Comparison of ENCODE assay signal across 17 cellular contexts in the genomic region with DNA sequence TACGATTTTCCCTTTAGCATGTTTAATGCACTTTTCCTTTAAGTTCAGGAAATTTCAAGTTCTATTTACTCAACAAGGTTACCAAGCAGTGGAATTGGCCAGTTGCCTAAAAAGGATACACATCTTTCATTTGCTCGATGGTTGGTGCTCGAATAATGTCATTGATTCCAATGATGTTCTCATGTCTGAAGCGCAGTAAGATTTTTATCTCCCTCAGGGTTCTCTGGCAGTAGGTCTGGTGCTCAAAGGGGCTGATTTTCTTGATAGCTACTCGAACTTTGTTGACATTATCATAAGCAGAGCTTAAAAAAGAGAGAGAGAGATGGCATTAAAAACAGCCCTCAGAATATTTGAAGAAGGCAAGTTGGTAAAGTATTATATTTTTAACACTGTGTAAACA. TPM values are rescaled to one million over a fixed set of nuclear protein-coding genes. Genes with fewer than 3 reads are reported as not detected.
DNase-seq lines count a peak whose midpoint lies in the region; TF ChIP-seq lines count a peak whose summit lies in the region.
"Had no signal": no experiment of that assay in that cellular context is flagged by ENCODE, and none has a peak within 500 bp of the region (broad histone marks: within the 10 kb centered on the region; RNA-seq: fewer than 3 reads in every experiment).

No MANE protein-coding gene starts in this region.

- no peak overlapping the region for H3K4me3 Mint-ChIP-seq in nephron
- H3K4me3 Mint-ChIP-seq: activated B cell treated with CpG ODN at 0.5 μM for 24 hours had no signal

- CTCF ChIA-PET in GM10248 (lab: Yijun Ruan, JAX), result no interaction called here

- H3K36me3 ChIP-seq in uterus, result no peaks in the 10 kb centered on the region

- peaks cover 29% of the 10 kb centered on the region for H3K4me1 Mint-ChIP-seq in nephron

- no peaks in the 10 kb centered on the region for H3K27me3 Mint-ChIP-seq in nephron (ENCODE audit: low read depth)
- H3K27me3 Mint-ChIP-seq: activated B cell treated with CpG ODN at 0.5 μM for 24 hours had no signal

- no peaks in the 10 kb centered on the region for H3K9me3 ChIP-seq in uterus
- H3K9me3 ChIP-seq: stomach had no signal

- H3K9me3 Mint-ChIP-seq in nephron, result peaks cover 6% of the 10 kb centered on the region
- H3K9me3 Mint-ChIP-seq: activated B cell treated with CpG ODN at 0.5 μM for 24 hours had no signal

- peaks cover 66% of the 10 kb centered on the region for H3K36me3 Mint-ChIP-seq in nephron (ENCODE audit: low read depth)

- DNase-seq in DMS79 (lab: John Stamatoyannopoulos, UW) (peak; percentile 49), NCI-H345 treated with DMSO at 0.1 percent for 48 hours (lab: John Stamatoyannopoulos, UW; ENCODE audit: unreplicated experiment) (peak; percentile 21), dedifferentiated amniotic fluid mesenchymal stem cell (ENCODE audit: extremely low spot score) (peak; percentile 19), AG08395 (ENCODE audit: low spot score) (no peak), GM10248 (ENCODE audit: extremely low spot score) (no peak), uterus (no peak)
- DNase-seq: activated B cell treated with CpG ODN at 0.5 μM for 24 hours; activated naive CD4-positive, alpha-beta T cell; EL; kidney; posterior cingulate gyrus; stomach; T-helper 1 cell had no signal

- peak overlapping the region; percentile 17 to 62 (median 47) for H3K27ac Mint-ChIP-seq in nephron
- H3K27ac Mint-ChIP-seq: activated B cell treated with CpG ODN at 0.5 μM for 24 hours had no signal

- no peak for TF ChIP-seq POLR2A in uterus (IDR thresholded peaks at IDR 0.05)

- intact Hi-C loops in uterus (cut with DNase I; ENCODE audit: low total_unique reads), result no loop called here

- H3K27me3 ChIP-seq in uterus, result no peaks in the 10 kb centered on the region
- H3K27me3 ChIP-seq: stomach had no signal

- no peak for TF ChIP-seq CTCF in nephron (IDR thresholded peaks at IDR 0.05; ENCODE audit: unreplicated experiment in 3 of 3)
- TF ChIP-seq CTCF in GM10248 (IDR thresholded peaks at IDR 0.05; ENCODE audit: control extremely low read depth, extremely low read depth, low read depth, missing control alignments), result no peak
- TF ChIP-seq CTCF in uterus (IDR thresholded peaks at IDR 0.05), result no peak

- POLR2A ChIA-PET in GM10248 (lab: Yijun Ruan, JAX), result interaction anchor here (0.6 kb wide), 1 partner anchor 67 kb away, joined by 4 read pairs; no protein-coding TSS in a partner anchor

- H3K27ac ChIP-seq in uterus, result no peak overlapping the region
- H3K27ac ChIP-seq: KMS-11, RWPE1, stomach had no signal

- H3K4me3 ChIP-seq in uterus, result no peak overlapping the region
- H3K4me3 ChIP-seq: GM12878, stomach had no signal

- no peaks in the 10 kb centered on the region for H3K4me1 ChIP-seq in uterus

RNA-seq across cellular contexts. Expression of a gene that starts 59.9 kb away (rescaled TPM):
- total RNA-seq in uterus, result 100 to 1,000 TPM in 1 of 4 donors, 10 to 100 TPM in 3; 45.3 to 122 (median 75.2) TPM

Comparison
In these comparisons a context has a peak if more than half of its experiments do, and no peak if none do; other contexts are left out.
1. DNase-seq: peak in DMS79 (single experiment), NCI-H345 treated with DMSO at 0.1 percent for 48 hours (single experiment) and dedifferentiated amniotic fluid mesenchymal stem cell (single experiment); none in AG08395 (single experiment), GM10248 (single experiment) and uterus (0 of 2).